Comparison of ENCODE assay signal across 8 cellular contexts in the genomic region with DNA sequence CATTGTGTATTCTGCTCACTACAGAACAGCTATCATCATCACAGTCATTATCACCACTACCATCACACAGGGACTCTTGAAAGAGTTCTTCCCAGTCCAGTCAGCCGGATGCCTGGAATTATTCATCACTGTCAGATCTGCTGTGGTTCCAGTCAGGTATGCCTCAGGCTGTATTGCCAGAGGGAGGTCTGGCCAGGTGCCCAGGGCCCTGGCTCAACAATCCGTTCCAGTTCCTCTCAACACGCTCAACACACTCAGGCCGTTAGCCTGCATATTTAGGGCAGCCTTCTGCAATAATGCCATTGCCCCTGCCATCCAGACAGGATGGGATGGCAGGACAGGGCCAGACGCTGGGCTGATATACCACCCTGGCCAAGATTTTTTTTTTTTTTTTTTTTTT. TPM values are rescaled to one million over a fixed set of nuclear protein-coding genes. Genes with fewer than 3 reads are reported as not detected.
DNase-seq lines count a peak whose midpoint lies in the region; ATAC-seq and TF ChIP-seq lines count a peak whose summit lies in the region.

No MANE protein-coding gene starts in this region.

- H3K36me3 ChIP-seq in neural progenitor cell: no peaks in the 10 kb centered on the region
- H3K36me3 ChIP-seq in CD8-positive, alpha-beta T cell (ENCODE audit: insufficient read depth, low read length): peaks cover 74% of the 10 kb centered on the region

- POLR2A ChIA-PET in CD8-positive, alpha-beta T cell (lab: Charles Lee): no interaction called here

- H2AFZ ChIP-seq in neural progenitor cell (replicated peaks): no peak overlapping the region

- H3K4me3 Mint-ChIP-seq in neural progenitor cell: no peak overlapping the region
- H3K4me3 Mint-ChIP-seq in CD8-positive, alpha-beta T cell: no peak overlapping the region

- peak overlapping the region; percentile 5 for H3K27ac Mint-ChIP-seq in neural progenitor cell
- H3K27ac Mint-ChIP-seq in CD8-positive, alpha-beta T cell: no peak overlapping the region

- no peak overlapping the region for H3K27ac ChIP-seq in neural progenitor cell
- H3K27ac ChIP-seq in CD8-positive, alpha-beta T cell (ENCODE audit: low read depth, low read length): no peak overlapping the region

- peaks cover 13% of the 10 kb centered on the region for H3K4me1 Mint-ChIP-seq in neural progenitor cell
- H3K4me1 Mint-ChIP-seq in CD8-positive, alpha-beta T cell (ENCODE audit: low read depth): no peaks in the 10 kb centered on the region

- H3K9me3 ChIP-seq in neural progenitor cell (ENCODE audit: low read depth): no peaks in the 10 kb centered on the region
- no peaks in the 10 kb centered on the region for H3K9me3 ChIP-seq in CD8-positive, alpha-beta T cell (ENCODE audit: low read length)

- peak; percentile 66 for DNase-seq in DMS 273 treated with DMSO at 0.1 percent for 48 hours (lab: John Stamatoyannopoulos, UW)
- peak; percentile 49 for DNase-seq in NCI-H2171 (lab: John Stamatoyannopoulos, UW)
- peak; percentile 36 for DNase-seq in dedifferentiated amniotic fluid mesenchymal stem cell (ENCODE audit: extremely low spot score)
- DNase-seq in neural progenitor cell (ENCODE audit: low spot score): no peak
- no peak for DNase-seq in CD8-positive, alpha-beta T cell

- no peak overlapping the region for H3K9ac ChIP-seq in neural progenitor cell

- TF ChIP-seq CTCF in neural progenitor cell (IDR thresholded peaks at IDR 0.05): no peak
- TF ChIP-seq CTCF in CD8-positive, alpha-beta T cell (IDR thresholded peaks at IDR 0.05): no peak

- peaks cover 21% of the 10 kb centered on the region for H3K36me3 Mint-ChIP-seq in neural progenitor cell
- peaks cover 96% of the 10 kb centered on the region for H3K36me3 Mint-ChIP-seq in CD8-positive, alpha-beta T cell

- peaks cover 6% of the 10 kb centered on the region for H3K4me1 ChIP-seq in neural progenitor cell
- no peaks in the 10 kb centered on the region for H3K4me1 ChIP-seq in CD8-positive, alpha-beta T cell (ENCODE audit: insufficient read depth, low read length)

- peaks cover 7% of the 10 kb centered on the region for H3K27me3 Mint-ChIP-seq in neural progenitor cell (ENCODE audit: insufficient read depth, low read depth)
- no peaks in the 10 kb centered on the region for H3K27me3 Mint-ChIP-seq in CD8-positive, alpha-beta T cell (ENCODE audit: low read depth)

- H3K27me3 ChIP-seq in neural progenitor cell: no peaks in the 10 kb centered on the region
- no peaks in the 10 kb centered on the region for H3K27me3 ChIP-seq in CD8-positive, alpha-beta T cell (ENCODE audit: insufficient read depth, low read length)

- H3F3A ChIP-seq in neural progenitor cell (ENCODE audit: low read depth): no peaks in the 10 kb centered on the region

- intact Hi-C loops in CD8-positive, alpha-beta T cell (cut with DNase I, micrococcal nuclease): no loop called here

- CTCF ChIA-PET in CD8-positive, alpha-beta T cell (lab: Charles Lee): no interaction called here

- no peak overlapping the region for H3K4me3 ChIP-seq in neural progenitor cell
- no peak overlapping the region for H3K4me3 ChIP-seq in CD8-positive, alpha-beta T cell (ENCODE audit: low read depth, low read length)

- no peak overlapping the region for H3K4me2 ChIP-seq in neural progenitor cell

- ATAC-seq in CD8-positive, alpha-beta T cell: no peak
- ATAC-seq in GM21447 (IDR thresholded peaks at IDR 0.05; ENCODE audit: unreplicated experiment) (no peak), GM21526 (IDR thresholded peaks at IDR 0.05; ENCODE audit: low FRiP score, unreplicated experiment) (no peak), GM19023 (IDR thresholded peaks at IDR 0.05; ENCODE audit: unreplicated experiment) (no peak)

- H3K9me3 Mint-ChIP-seq in neural progenitor cell: no peaks in the 10 kb centered on the region
- H3K9me3 Mint-ChIP-seq in CD8-positive, alpha-beta T cell: no peaks in the 10 kb centered on the region

- H4K20me1 ChIP-seq in neural progenitor cell (ENCODE audit: low read depth): peaks cover 9% of the 10 kb centered on the region

- H3K79me2 ChIP-seq in neural progenitor cell (ENCODE audit: low read depth): no peaks in the 10 kb centered on the region

RNA-seq across cellular contexts. Expression of a gene that starts 28.6 kb away (rescaled TPM):
- 0.09 and 0.26 TPM in 2 replicates for total RNA-seq in neural progenitor cell (ENCODE audit: low replicate concordance)
- total RNA-seq in CD8-positive, alpha-beta T cell: under 1 TPM; 0.44 to 0.49 TPM

RNA-seq across cellular contexts. Expression of a gene that starts 37.7 kb away (rescaled TPM):
- 0.95 and 5.1 TPM in 2 replicates for total RNA-seq in neural progenitor cell (ENCODE audit: low replicate concordance)
- total RNA-seq in CD8-positive, alpha-beta T cell: not detected

RNA-seq across cellular contexts. Expression of a gene that starts 44.2 kb away (rescaled TPM):
- 34.7 and 57.0 TPM in 2 replicates for total RNA-seq in neural progenitor cell (ENCODE audit: low replicate concordance)
- total RNA-seq in CD8-positive, alpha-beta T cell: 10 to 100 TPM; 27.9 to 28.1 TPM

Comparison
In these comparisons a context has a peak if more than half of its experiments do, and no peak if none do; other contexts are left out.
1. DNase-seq: peak in DMS 273 treated with DMSO at 0.1 percent for 48 hours (single experiment), NCI-H2171 (single experiment) and dedifferentiated amniotic fluid mesenchymal stem cell (single experiment); none in neural progenitor cell (single experiment) and CD8-positive, alpha-beta T cell (0 of 7).